Comparison of ENCODE assay signal across 12 cellular contexts in the genomic region with DNA sequence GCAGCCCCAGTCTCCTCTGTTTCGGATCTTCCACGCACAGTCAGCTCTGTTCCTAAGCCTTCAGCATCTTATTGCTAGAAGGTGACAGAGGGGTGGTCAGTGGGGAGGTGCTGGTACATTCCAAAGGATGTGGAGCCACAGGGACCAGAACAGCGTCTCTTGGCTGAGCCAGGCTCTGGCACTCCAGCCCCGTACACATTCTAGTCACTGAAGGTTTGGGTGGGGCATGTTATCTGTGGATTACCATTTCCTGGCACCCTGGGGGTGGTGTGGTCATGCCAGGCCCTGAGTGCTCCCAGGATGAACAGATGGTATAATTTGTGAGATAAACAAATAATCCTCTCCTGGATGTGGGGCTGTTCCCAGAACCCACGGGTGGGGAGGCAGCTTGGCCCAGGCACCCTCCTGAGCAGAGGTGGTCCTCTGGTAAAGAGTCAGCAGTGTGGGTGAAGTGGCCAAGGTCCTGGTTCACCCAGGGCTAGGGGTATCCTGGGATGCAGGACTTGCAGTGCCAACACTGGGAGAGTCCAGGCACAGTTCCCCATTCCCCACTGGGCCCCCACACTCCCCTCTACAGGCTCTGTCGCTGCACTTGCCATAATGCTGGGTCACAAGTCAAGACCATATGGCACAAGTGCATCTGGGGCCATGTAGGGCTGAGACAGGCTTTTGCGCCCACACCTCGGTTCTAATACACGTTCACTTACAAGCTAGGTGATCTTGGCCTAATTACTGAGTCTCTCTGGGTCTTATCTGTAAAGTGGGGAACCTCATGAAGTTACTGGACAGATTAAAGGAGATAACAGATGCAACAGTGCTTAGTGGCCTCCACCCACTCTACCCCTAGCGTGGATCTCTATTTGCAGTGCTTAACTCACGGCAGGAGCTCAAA. TPM values are rescaled to one million over a fixed set of nuclear protein-coding genes. Genes with fewer than 3 reads are reported as not detected.
A peak's percentile ranks its signal among the peaks of the same experiment; 100 is the strongest.
DNase-seq lines count a peak whose midpoint lies in the region; ATAC-seq and TF ChIP-seq lines count a peak whose summit lies in the region.
"Had no signal": no experiment of that assay in that cellular context is flagged by ENCODE, and none has a peak within 500 bp of the region (broad histone marks: within the 10 kb centered on the region; RNA-seq: fewer than 3 reads in every experiment).

No MANE protein-coding gene starts in this region.

- TF ChIP-seq CTCF in nephron (IDR thresholded peaks at IDR 0.05; ENCODE audit: unreplicated experiment in 3 of 3) = no peak

- intact Hi-C loops in posterior vena cava (cut with DNase I) = loop anchor here in 1 of 2 donors (5.0 kb wide), 1 partner anchor 72 kb away; no protein-coding TSS in a partner anchor

- ATAC-seq in HG02884 (IDR thresholded peaks at IDR 0.05; ENCODE audit: unreplicated experiment) = no peak

- peak overlapping the region in 2 of 3 experiments; percentile 96 to 98 for H3K27ac Mint-ChIP-seq in nephron
- H3K27ac Mint-ChIP-seq: activated T-helper 1 cell treated with anti-CD3 and anti-CD28 coated beads, Interleukin-12 subunit alpha, Interleukin-12 subunit beta, Interleukin-2, Interleukin-4 antibody, amounts not matched to agents 30 ng/mL and 10 ng/mL and 1 ng/mL, durations not matched to agents 14 hours and 24 hours and 36 hours; CD4-positive, CD25-positive, alpha-beta regulatory T cell had no signal

- H3K4me3 Mint-ChIP-seq in nephron = no peak overlapping the region
- H3K4me3 Mint-ChIP-seq: activated T-helper 1 cell treated with anti-CD3 and anti-CD28 coated beads, Interleukin-12 subunit alpha, Interleukin-12 subunit beta, Interleukin-2, Interleukin-4 antibody, amounts not matched to agents 30 ng/mL and 10 ng/mL and 1 ng/mL, durations not matched to agents 14 hours and 24 hours and 36 hours; CD4-positive, CD25-positive, alpha-beta regulatory T cell had no signal

- no peaks in the 10 kb centered on the region for H3K27me3 Mint-ChIP-seq in nephron (ENCODE audit: low read depth)

- peaks cover 91% of the 10 kb centered on the region for H3K4me1 Mint-ChIP-seq in nephron

- DNase-seq in Daoy (ENCODE audit: low read depth) (peak; percentile 72), NCI-H1092 (lab: John Stamatoyannopoulos, UW) (peak; percentile 15), cerebellum (ENCODE audit: low spot score) (peak; percentile 66), activated gamma-delta T cell treated with Interleukin-2 at 50 U/mL for 16 hours (no peak), posterior vena cava (ENCODE audit: low spot score) (no peak)
- no peak for DNase-seq in activated CD4-positive, alpha-beta T cell treated with anti-CD3 and anti-CD28 coated beads, Interleukin-2, amount 50 U/mL, for 1 hour
- DNase-seq: CD4-positive, CD25-positive, alpha-beta regulatory T cell; ovary; stimulated activated CD4-positive, alpha-beta T cell treated with anti-CD3 and anti-CD28 coated beads, Interleukin-4, amount 100 ng/mL, for 4 hours had no signal

- peaks cover 4% of the 10 kb centered on the region for H3K36me3 Mint-ChIP-seq in nephron (ENCODE audit: low read depth)
- H3K36me3 Mint-ChIP-seq: CD4-positive, CD25-positive, alpha-beta regulatory T cell had no signal

- no peaks in the 10 kb centered on the region for H3K9me3 Mint-ChIP-seq in nephron
- H3K9me3 Mint-ChIP-seq: activated T-helper 1 cell treated with anti-CD3 and anti-CD28 coated beads, Interleukin-12 subunit alpha, Interleukin-12 subunit beta, Interleukin-2, Interleukin-4 antibody, amounts not matched to agents 30 ng/mL and 10 ng/mL and 1 ng/mL, durations not matched to agents 14 hours and 24 hours and 36 hours; CD4-positive, CD25-positive, alpha-beta regulatory T cell had no signal

RNA-seq across cellular contexts. Expression of gene DKK3, which starts 33.0 kb away (rescaled TPM):
- total RNA-seq in Daoy (2014; rRNA removed; shearing (Covaris generic)) = 44.6 and 46.5 TPM in 2 replicates
- total RNA-seq in cerebellum = 140 TPM
- 100 to 1,000 TPM; 117 to 138 TPM for total RNA-seq in posterior vena cava
- total RNA-seq: activated T-helper 1 cell treated with anti-CD3 and anti-CD28 coated beads, Interleukin-12 subunit alpha, Interleukin-12 subunit beta, Interleukin-2, Interleukin-4 antibody, amounts not matched to agents 30 ng/mL and 10 ng/mL and 1 ng/mL, durations not matched to agents 14 hours and 24 hours and 36 hours; CD4-positive, CD25-positive, alpha-beta regulatory T cell had no signal

Comparison
In these comparisons a context has a peak if more than half of its experiments do, and no peak if none do; other contexts are left out.
1. DNase-seq: peak in Daoy (single experiment), NCI-H1092 (single experiment) and cerebellum (single experiment); none in activated CD4-positive, alpha-beta T cell treated with anti-CD3 and anti-CD28 coated beads, Interleukin-2, amount 50 U/mL, for 1 hour (single experiment), activated gamma-delta T cell treated with Interleukin-2 at 50 U/mL for 16 hours (single experiment) and posterior vena cava (single experiment).